1 cellular context compared by ENCODE assay signal in the genomic region with DNA sequence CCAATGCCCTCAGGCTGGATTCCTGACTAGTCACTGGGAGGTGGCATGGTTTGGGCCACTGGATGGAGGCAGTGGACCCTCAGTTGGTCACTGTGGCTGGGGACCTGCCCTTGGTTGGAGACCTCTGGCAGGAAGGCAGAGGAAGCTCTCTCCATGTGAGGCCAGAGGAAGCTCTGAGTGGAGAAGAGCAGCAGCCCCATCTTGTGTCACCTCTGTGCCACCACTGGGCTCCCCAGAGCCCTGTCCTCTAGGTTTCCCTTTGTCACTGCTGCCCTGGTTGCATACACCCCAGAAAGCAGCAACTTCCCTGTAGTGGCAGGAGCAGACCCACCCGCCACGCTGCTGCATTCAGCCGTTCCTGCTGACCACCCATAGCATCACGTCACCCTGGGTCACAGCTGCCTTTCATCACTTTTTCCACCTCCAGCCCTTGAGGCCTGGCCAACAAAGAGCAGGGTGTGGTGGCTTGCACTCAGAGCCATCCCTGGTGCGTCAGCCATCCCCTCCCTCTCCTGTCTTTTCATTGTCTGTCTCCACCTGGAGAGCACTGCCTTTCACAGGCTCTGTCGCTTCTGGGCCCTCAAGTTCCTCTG.
TF ChIP-seq lines count a peak whose summit lies in the region.

No MANE protein-coding gene starts in this region.

TF ChIP-seq in GM12878, 131 proteins besides CTCF, POLR2A, EP300 and RAD21:
- no peak for TF ChIP-seq YBX1 (IDR thresholded peaks at IDR 0.05)
- TF ChIP-seq, protein P1, sequence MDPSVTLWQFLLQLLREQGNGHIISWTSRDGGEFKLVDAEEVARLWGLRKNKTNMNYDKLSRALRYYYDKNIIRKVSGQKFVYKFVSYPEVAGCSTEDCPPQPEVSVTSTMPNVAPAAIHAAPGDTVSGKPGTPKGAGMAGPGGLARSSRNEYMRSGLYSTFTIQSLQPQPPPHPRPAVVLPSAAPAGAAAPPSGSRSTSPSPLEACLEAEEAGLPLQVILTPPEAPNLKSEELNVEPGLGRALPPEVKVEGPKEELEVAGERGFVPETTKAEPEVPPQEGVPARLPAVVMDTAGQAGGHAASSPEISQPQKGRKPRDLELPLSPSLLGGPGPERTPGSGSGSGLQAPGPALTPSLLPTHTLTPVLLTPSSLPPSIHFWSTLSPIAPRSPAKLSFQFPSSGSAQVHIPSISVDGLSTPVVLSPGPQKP (IDR thresholded peaks at IDR 0.05; ENCODE audit: low read depth, low read length), result no peak
- TF ChIP-seq EGR1 (IDR thresholded peaks at IDR 0.05; ENCODE audit: borderline replicate concordance in 1 of 2, low read depth in 2 of 2, low read length in 2 of 2), result no peak
TF ChIP-seq in GM12878: peak in this region for 0.
